22 cellular contexts compared by ENCODE assay signal in the genomic region with DNA sequence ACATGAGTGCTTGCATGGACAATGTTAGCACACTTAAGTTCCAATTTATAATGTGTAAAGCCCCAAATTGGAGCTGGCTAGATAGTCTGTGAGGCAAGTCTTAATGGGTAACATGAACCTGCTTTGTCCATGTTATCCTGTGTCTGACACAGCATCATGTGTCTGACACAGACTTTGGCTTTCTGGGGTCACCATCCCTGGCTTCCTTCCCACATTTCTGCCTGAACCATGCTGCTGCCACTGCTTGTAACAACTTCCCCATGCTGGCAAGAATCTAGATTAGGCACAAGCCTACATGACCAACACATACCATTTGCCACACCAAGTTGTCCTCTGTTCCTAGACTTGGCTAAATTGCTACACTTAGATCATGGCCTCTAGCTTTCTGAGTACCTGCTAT. TPM values are rescaled to one million over a fixed set of nuclear protein-coding genes. Genes with fewer than 3 reads are reported as not detected.
"Had no signal": no experiment of that assay in that cellular context is flagged by ENCODE, and none has a peak within 500 bp of the region (broad histone marks: within the 10 kb centered on the region; RNA-seq: fewer than 3 reads in every experiment).

No MANE protein-coding gene starts in this region.

- H3K9ac ChIP-seq: parathyroid adenoma had no signal

- ATAC-seq: activated T-cell treated with anti-CD3 and anti-CD28 coated beads, Interleukin-2, amount 50 U/mL, for 72 hours; left lobe of liver; mucosa of descending colon had no signal

- H3K9me3 Mint-ChIP-seq: activated CD4-positive, alpha-beta T cell treated with anti-CD3 and anti-CD28 coated beads, Interleukin-2, amount 10 ng/mL, durations not matched to agents 7 days and 5 days; activated T-cell treated with anti-CD3 and anti-CD28 coated beads, Interleukin-2, amount 50 U/mL, for 72 hours; brain; central memory CD8-positive, alpha-beta T cell; immature natural killer cell; memory B cell had no signal

- DNase-seq: activated CD4-positive, alpha-beta T cell treated with anti-CD3 and anti-CD28 coated beads, Interleukin-2, amount 10 ng/mL, durations not matched to agents 7 days and 5 days; activated CD8-positive, alpha-beta memory T cell treated with anti-CD3 and anti-CD28 coated beads, Interleukin-2, amount 50 U/mL, for 48 hours; activated gamma-delta T cell; activated T-cell treated with anti-CD3 and anti-CD28 coated beads, Interleukin-2, amount 50 U/mL, for 72 hours; amniotic stem cell; effector CD4-positive, alpha-beta T cell; immature natural killer cell; mucosa of descending colon; naive thymus-derived CD4-positive, alpha-beta T cell; small intestine; stimulated activated CD4-positive, alpha-beta T cell treated with anti-CD3 and anti-CD28 coated beads, Interleukin-4, amount 100 ng/mL, for 24 hours; stimulated activated naive CD4-positive, alpha-beta T cell treated with Interleukin-2 at 50 U/mL for 16 hours; substantia nigra had no signal

- H3K27ac Mint-ChIP-seq: activated CD4-positive, alpha-beta T cell treated with anti-CD3 and anti-CD28 coated beads, Interleukin-2, amount 10 ng/mL, durations not matched to agents 7 days and 5 days; activated naive CD8-positive, alpha-beta T cell; activated T-cell treated with anti-CD3 and anti-CD28 coated beads, Interleukin-2, amount 50 U/mL, for 72 hours; brain; immature natural killer cell; memory B cell; naive thymus-derived CD4-positive, alpha-beta T cell had no signal

- H3K36me3 Mint-ChIP-seq: activated naive CD8-positive, alpha-beta T cell; brain; immature natural killer cell; memory B cell; naive thymus-derived CD4-positive, alpha-beta T cell had no signal

- H3K27me3 ChIP-seq: tibial nerve, vagina had no signal

- H3K79me2 ChIP-seq: parathyroid adenoma had no signal

- H3K4me1 Mint-ChIP-seq: memory B cell had no signal

- H3K4me3 Mint-ChIP-seq: activated CD4-positive, alpha-beta T cell treated with anti-CD3 and anti-CD28 coated beads, Interleukin-2, amount 10 ng/mL, durations not matched to agents 7 days and 5 days; activated naive CD8-positive, alpha-beta T cell; activated T-cell treated with anti-CD3 and anti-CD28 coated beads, Interleukin-2, amount 50 U/mL, for 72 hours; brain; central memory CD8-positive, alpha-beta T cell; immature natural killer cell; memory B cell; naive thymus-derived CD4-positive, alpha-beta T cell had no signal

- H3K9me3 ChIP-seq: mucosa of descending colon, tibial nerve, vagina had no signal

- H3K4me3 ChIP-seq: coronary artery, mucosa of descending colon, tibial nerve, vagina had no signal

- H2AFZ ChIP-seq: parathyroid adenoma had no signal

- H3K27ac ChIP-seq: coronary artery, parathyroid adenoma, vagina had no signal

- H3K36me3 ChIP-seq: tibial nerve, vagina had no signal

RNA-seq across cellular contexts. Expression of a gene that starts 49.8 kb away (rescaled TPM):
- polyA plus RNA-seq: immature natural killer cell; naive thymus-derived CD4-positive, alpha-beta T cell had no signal
